ENCODE assay signal across 16 cellular contexts in the genomic region with DNA sequence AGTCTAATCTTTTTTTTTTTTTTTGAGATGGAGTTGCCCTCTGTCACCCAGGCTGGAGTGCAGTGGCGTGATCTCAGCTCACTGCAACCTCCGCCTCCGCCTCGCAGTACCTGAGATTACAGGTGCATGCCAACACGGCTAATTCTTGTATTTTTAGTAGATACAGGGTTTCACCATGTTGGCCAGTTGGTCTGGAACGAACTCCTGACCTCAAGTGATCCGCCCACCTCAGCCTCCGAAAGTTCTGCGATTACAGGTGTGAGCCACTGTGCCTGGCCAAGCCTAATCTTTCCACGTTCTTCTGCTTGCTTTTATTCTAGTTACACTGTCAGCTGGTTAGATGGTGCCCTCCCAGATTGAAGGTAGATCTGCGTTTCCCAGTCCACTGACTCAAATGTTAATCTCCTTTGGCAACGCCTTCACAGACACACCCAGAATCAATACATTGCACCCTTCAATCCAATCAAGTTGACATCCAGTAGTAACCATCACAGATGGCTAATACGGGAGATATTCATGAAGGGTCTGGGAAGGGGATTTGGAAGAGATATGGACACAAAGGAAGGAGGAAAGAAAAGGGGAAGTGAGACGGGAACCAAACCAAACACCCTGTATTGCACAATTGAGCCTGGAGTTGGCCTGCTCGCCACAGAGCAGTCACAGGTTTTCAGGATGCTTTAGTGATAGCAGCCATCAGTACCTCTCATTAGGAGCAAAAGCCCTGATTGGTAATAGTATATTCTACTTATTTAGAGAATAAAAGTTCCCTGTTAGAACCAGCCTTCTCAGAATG.
"Had no signal": no experiment of that assay in that cellular context is flagged by ENCODE, and none has a peak within 500 bp of the region (broad histone marks: within the 10 kb centered on the region; RNA-seq: fewer than 3 reads in every experiment).

No MANE protein-coding gene starts in this region.

- H3K9me3 ChIP-seq: heart left ventricle, uterus had no signal

- H3K4me1 ChIP-seq: parathyroid adenoma, uterus had no signal

- H3K4me3 ChIP-seq: dorsolateral prefrontal cortex, heart left ventricle, lung, uterus had no signal

- H3K27ac ChIP-seq: heart left ventricle, parathyroid adenoma, uterus had no signal

- H2AFZ ChIP-seq: parathyroid adenoma had no signal

- ATAC-seq: activated CD8-positive, alpha-beta T cell treated with anti-CD3 and anti-CD28 coated beads, Interleukin-2, amount 10 ng/mL, durations not matched to agents 7 days and 5 days; activated T-cell treated with anti-CD3 and anti-CD28 coated beads, Interleukin-2, amount 50 U/mL, for 72 hours; heart left ventricle; left cardiac atrium had no signal

- H3K27me3 ChIP-seq: dorsolateral prefrontal cortex, heart left ventricle, uterus had no signal

- H3K79me2 ChIP-seq: parathyroid adenoma had no signal

- DNase-seq: activated CD4-positive, alpha-beta T cell treated with anti-CD3 and anti-CD28 coated beads, Interleukin-2, amount 10 ng/mL, durations not matched to agents 24 days and 14 days; activated CD4-positive, CD25-positive, alpha-beta regulatory T cell; activated CD8-positive, alpha-beta memory T cell treated with anti-CD3 and anti-CD28 coated beads, Interleukin-2, amount 50 U/mL, for 48 hours; activated CD8-positive, alpha-beta T cell treated with anti-CD3 and anti-CD28 coated beads, Interleukin-2, amount 10 ng/mL, durations not matched to agents 7 days and 5 days; activated gamma-delta T cell treated with Interleukin-2 at 50 U/mL for 16 hours; activated T-cell treated with anti-CD3 and anti-CD28 coated beads, Interleukin-2, amount 50 U/mL, for 72 hours; amniotic stem cell; endodermal cell; heart left ventricle; left cardiac atrium; stimulated activated CD4-positive, alpha-beta T cell treated with anti-CD3 and anti-CD28 coated beads, Interleukin-12 subunit alpha, Interleukin-12 subunit beta, amount 100 ng/mL, for 4 hours; stimulated activated CD4-positive, alpha-beta T cell treated with anti-CD3 and anti-CD28 coated beads, Interleukin-2, amount 100 ng/mL, for 24 hours; uterus had no signal

- H3K36me3 ChIP-seq: heart left ventricle, uterus had no signal
